24 cellular contexts compared by ENCODE assay signal in genomic region chr4:26995316-26995715, GRCh38.
"Had no signal": no experiment of that assay in that cellular context is flagged by ENCODE, and none has a peak within 500 bp of the region (broad histone marks: within the 10 kb centered on the region; RNA-seq: fewer than 3 reads in every experiment).

No MANE protein-coding gene starts in this region.

- H3K79me2 ChIP-seq: hepatocyte had no signal

- H3K36me3 ChIP-seq: breast epithelium, prostate gland, thoracic aorta, vagina had no signal

- H3K9me3 Mint-ChIP-seq: central memory CD8-positive, alpha-beta T cell; effector memory CD8-positive, alpha-beta T cell; type B pancreatic cell had no signal

- H3K9me3 ChIP-seq: prostate gland, thoracic aorta, vagina had no signal

- H3K4me1 ChIP-seq: breast epithelium had no signal

- DNase-seq: activated CD4-positive, alpha-beta T cell treated with anti-CD3 and anti-CD28 coated beads, Interleukin-2, amount 50 U/mL, for 1 hour; activated CD4-positive, CD25-positive, alpha-beta regulatory T cell treated with anti-CD3 and anti-CD28 coated beads, Interleukin-2, amount 50 U/mL, for 72 hours; activated effector memory CD4-positive, alpha-beta T cell treated with anti-CD3 and anti-CD28 coated beads, Interleukin-2, amount 50 U/mL, for 16 hours; activated T-cell treated with anti-CD3 and anti-CD28 coated beads, Interleukin-2, amount 50 U/mL, for 72 hours; amniotic stem cell; effector memory CD8-positive, alpha-beta T cell; foreskin melanocyte; glutamatergic neuron; left ventricle myocardium superior; mammary epithelial cell; midbrain; stimulated activated CD4-positive, alpha-beta T cell treated with anti-CD3 and anti-CD28 coated beads, Interleukin-4, amount 100 ng/mL, for 24 hours; stimulated activated naive CD4-positive, alpha-beta T cell treated with Interleukin-2 at 50 U/mL for 16 hours; T-helper 2 cell had no signal

- H3K36me3 Mint-ChIP-seq: type B pancreatic cell had no signal

- H3K4me2 ChIP-seq: hepatocyte had no signal

- H3K4me3 ChIP-seq: breast epithelium, hepatocyte, prostate gland, thoracic aorta, vagina had no signal

- H3K27me3 ChIP-seq: breast epithelium, hepatocyte, vagina had no signal

- H3K27ac Mint-ChIP-seq: activated naive CD8-positive, alpha-beta T cell; activated T-cell treated with anti-CD3 and anti-CD28 coated beads, Interleukin-2, amount 50 U/mL, for 72 hours; effector memory CD8-positive, alpha-beta T cell; natural killer cell treated with Interleukin-12 subunit alpha and Interleukin-12 subunit beta and Interleukin-15 and Interleukin-18, amount 100 ng/mL, for 72 hours; type B pancreatic cell had no signal

- ATAC-seq: activated T-cell treated with anti-CD3 and anti-CD28 coated beads, Interleukin-2, amount 50 U/mL, for 72 hours; effector memory CD8-positive, alpha-beta T cell; esophagus mucosa; left ventricle myocardium superior; natural killer cell treated with Interleukin-12 subunit alpha and Interleukin-12 subunit beta and Interleukin-15 and Interleukin-18, amount 100 ng/mL, for 72 hours had no signal

- H3K27ac ChIP-seq: breast epithelium, hepatocyte, thoracic aorta, vagina had no signal

- H2AFZ ChIP-seq: hepatocyte had no signal

- H3K4me3 Mint-ChIP-seq: activated naive CD8-positive, alpha-beta T cell; activated T-cell treated with anti-CD3 and anti-CD28 coated beads, Interleukin-2, amount 50 U/mL, for 72 hours; central memory CD8-positive, alpha-beta T cell; effector memory CD8-positive, alpha-beta T cell; natural killer cell treated with Interleukin-12 subunit alpha and Interleukin-12 subunit beta and Interleukin-15 and Interleukin-18, amount 100 ng/mL, for 72 hours; type B pancreatic cell had no signal

- H3K27me3 Mint-ChIP-seq: activated naive CD8-positive, alpha-beta T cell; central memory CD8-positive, alpha-beta T cell; effector memory CD8-positive, alpha-beta T cell; natural killer cell treated with Interleukin-12 subunit alpha and Interleukin-12 subunit beta and Interleukin-15 and Interleukin-18, amount 100 ng/mL, for 72 hours; type B pancreatic cell had no signal
